Comparison of ENCODE assay signal across 9 cellular contexts in the genomic region with DNA sequence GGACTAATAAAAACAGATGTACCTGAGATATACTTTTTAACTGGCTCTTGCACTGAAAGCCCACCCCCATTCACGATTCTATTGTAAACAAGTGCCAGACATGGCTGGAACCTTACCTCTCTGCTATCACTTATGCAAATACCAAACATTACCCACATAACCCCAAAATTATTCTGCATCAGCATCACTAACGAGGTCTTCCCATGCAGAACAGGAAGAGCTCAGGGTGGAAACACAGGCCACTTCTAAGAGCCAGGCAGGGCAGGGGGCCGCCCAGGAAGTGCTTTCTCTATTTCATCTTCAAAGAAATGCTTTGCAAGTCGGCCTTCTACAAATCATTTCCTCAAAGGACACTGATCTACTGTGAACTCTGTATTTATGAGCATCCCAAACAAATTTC. TPM values are rescaled to one million over a fixed set of nuclear protein-coding genes. Genes with fewer than 3 reads are reported as not detected.
DNase-seq lines count a peak whose midpoint lies in the region; ATAC-seq, FAIRE-seq and TF ChIP-seq lines count a peak whose summit lies in the region.
"Had no signal": no experiment of that assay in that cellular context is flagged by ENCODE, and none has a peak within 500 bp of the region (broad histone marks: within the 10 kb centered on the region; RNA-seq: fewer than 3 reads in every experiment).

No MANE protein-coding gene starts in this region.

- no peaks in the 10 kb centered on the region for H3K36me3 ChIP-seq in HAP-1 (replicated peaks)

- H3K27me3 ChIP-seq in HAP-1 (ENCODE audit: low read depth) = no peaks in the 10 kb centered on the region

- H3K27ac Mint-ChIP-seq in brain = peak overlapping the region; percentile 14 to 99 (median 67)
- H3K27ac Mint-ChIP-seq in neural crest cell (ENCODE audit: unreplicated experiment) = no peak overlapping the region

- H3K9me3 Mint-ChIP-seq in brain (peaks cover 0 to 8% (median 4%) of the 10 kb centered on the region in 5 experiments), neural crest cell (peaks cover under 1% of the 10 kb centered on the region)

- peaks cover 27% of the 10 kb centered on the region for H3K4me1 ChIP-seq in HAP-1

- peaks cover 72% of the 10 kb centered on the region for H3K36me3 Mint-ChIP-seq in brain
- H3K36me3 Mint-ChIP-seq in neural crest cell (ENCODE audit: low read depth) = peaks cover 10% of the 10 kb centered on the region

- DNase-seq in COLO668 (lab: John Stamatoyannopoulos, UW; ENCODE audit: unreplicated experiment) (peak; percentile 44), RCC 7860 (ENCODE audit: low spot score) (peak; percentile 17), neural crest cell (ENCODE audit: low read depth, low spot score) (no peak), NCI-H1436 (lab: John Stamatoyannopoulos, UW) (no peak), HAP-1 (ENCODE audit: low spot score in 2 of 2) (no peak), G401 (ENCODE audit: low spot score) (no peak)
- DNase-seq: erythroblast had no signal

- no peak for ATAC-seq in GM21717 (IDR thresholded peaks at IDR 0.05; ENCODE audit: unreplicated experiment)

- no peak overlapping the region for H3K4me3 ChIP-seq in HAP-1

- in situ Hi-C loops in HAP-1 (cut with MboI; ENCODE audit: low sequenced_read_pairs) = no loop called here
- in situ Hi-C loops in G401 (cut with HindIII; ENCODE audit: low sequenced_read_pairs) = no loop called here

- no peaks in the 10 kb centered on the region for H3K9me3 ChIP-seq in HAP-1

- H3K27me3 Mint-ChIP-seq in brain (peaks cover 7% of the 10 kb centered on the region), neural crest cell (ENCODE audit: low read depth) (no peaks in the 10 kb centered on the region)

- H3K4me3 Mint-ChIP-seq in brain (peak overlapping the region; percentile 84 to 99 (median 90)), neural crest cell (peak overlapping the region; percentile 29)

- FAIRE-seq in RCC 7860 (lab: Jason Lieb, UNC) = no peak

- H3K4me1 Mint-ChIP-seq in brain (peaks cover 64% of the 10 kb centered on the region), neural crest cell (peaks cover 45% of the 10 kb centered on the region)

- TF ChIP-seq CTCF in brain (conservative IDR thresholded peaks at IDR 0.05) (no peak), neural crest cell (conservative IDR thresholded peaks at IDR 0.05) (no peak)

RNA-seq across cellular contexts. Expression of a gene that starts 7.3 kb away (rescaled TPM):
- polyA plus RNA-seq in brain (ENCODE audit: insufficient read depth, low read depth, low replicate concordance) = 33.7 TPM
- 6.8 and 7.0 TPM in 2 replicates for total RNA-seq in neural crest cell
- 0.14 TPM in 1 of 2 replicates, not detected in the other for total RNA-seq in G401 (2014; rRNA removed; shearing (Covaris generic))

Comparison
In these comparisons a context has a peak if more than half of its experiments do, and no peak if none do; other contexts are left out.
1. DNase-seq: peak in COLO668 (single experiment) and RCC 7860 (single experiment); none in neural crest cell (single experiment), NCI-H1436 (single experiment), HAP-1 (0 of 2) and G401 (single experiment).